Comparison of ENCODE assay signal across 1 cellular context in genomic region chr2:11131166-11131920, GRCh38.
TF ChIP-seq lines count a peak whose summit lies in the region.

No MANE protein-coding gene starts in this region.

TF ChIP-seq in HepG2, 621 proteins besides CTCF, POLR2A, EP300 and RAD21:
- no peak for TF ChIP-seq RCOR2 (CRISPR knock-in tag; IDR thresholded peaks at IDR 0.05)
- TF ChIP-seq ZNF891 (CRISPR knock-in tag; IDR thresholded peaks at IDR 0.05), result 0 out of 2 replicates have a peak, but pooled peaks have one; percentile 14
- 0 out of 2 replicates have a peak, but pooled peaks have one; percentile 22 for TF ChIP-seq ZNF747 (CRISPR knock-in tag; IDR thresholded peaks at IDR 0.05; ENCODE audit: borderline replicate concordance)
- 0 out of 2 replicates have a peak, but pooled peaks have one; percentile 3 for TF ChIP-seq HIC2 (CRISPR knock-in tag; IDR thresholded peaks at IDR 0.05; ENCODE audit: low read depth)
- no peak for TF ChIP-seq ZNF329 (CRISPR knock-in tag; IDR thresholded peaks at IDR 0.05; ENCODE audit: low read depth)
